8 cellular contexts compared by ENCODE assay signal in genomic region chr21:18499761-18500376, GRCh38.
A peak's percentile ranks its signal among the peaks of the same experiment; 100 is the strongest.
DNase-seq lines count a peak whose midpoint lies in the region; ATAC-seq and TF ChIP-seq lines count a peak whose summit lies in the region.

No MANE protein-coding gene starts in this region.

- H3K9ac ChIP-seq in SK-N-SH: no peak overlapping the region
- H3K9ac ChIP-seq in MM.1S (ENCODE audit: low read length): no peak overlapping the region

- POLR2A ChIA-PET in SK-N-SH (lab: Yijun Ruan, JAX): no interaction called here

- H3K27me3 ChIP-seq in SK-N-SH (ENCODE audit: insufficient read depth): no peaks in the 10 kb centered on the region
- H3K27me3 ChIP-seq in MM.1S (replicated peaks; ENCODE audit: insufficient read depth, low read length): no peaks in the 10 kb centered on the region
- no peaks in the 10 kb centered on the region for H3K27me3 ChIP-seq in psoas muscle (ENCODE audit: insufficient read depth in 3 of 3, low read length in 2 of 3)

- 25% methylated on average over 4 of the region's 4 CpGs for WGBS in SK-N-SH (ENCODE audit: low lambda C conversion rate)
- WGBS in psoas muscle, 3 donors: 30 to 36% (median 33%) methylated on average over 4 of the region's 4 CpGs

- H3K4me3 ChIP-seq in SK-N-SH (ENCODE audit: low read depth in 2 of 2, low read length in 1 of 2) (no peak overlapping the region; a peak in 1 of 4 replicates), MM.1S (ENCODE audit: low read length) (no peak overlapping the region), psoas muscle (no peak overlapping the region)

- no peak for TF ChIP-seq EP300 in SK-N-SH (IDR thresholded peaks at IDR 0.05; ENCODE audit: borderline replicate concordance in 1 of 2, low read depth in 1 of 2, low read length in 1 of 2)

- H3K27ac ChIP-seq in SK-N-SH (ENCODE audit: low read depth in 2 of 2, low read length in 1 of 2) (no peak overlapping the region), MM.1S (ENCODE audit: low read length) (no peak overlapping the region), VCaP (no peak overlapping the region), psoas muscle (no peak overlapping the region)

- no peaks in the 10 kb centered on the region for H3K9me3 ChIP-seq in SK-N-SH
- H3K9me3 ChIP-seq in MM.1S (replicated peaks; ENCODE audit: insufficient read depth, low read length): no peaks in the 10 kb centered on the region
- peaks cover 13% of the 10 kb centered on the region for H3K9me3 ChIP-seq in psoas muscle

- H3K4me2 ChIP-seq in SK-N-SH: no peak overlapping the region
- no peak overlapping the region for H3K4me2 ChIP-seq in MM.1S (ENCODE audit: low read depth, low read length)

- ATAC-seq in SK-N-SH treated with all-trans-retinoic acid at 6 μM for 48 hours (no peak), psoas muscle (no peak)

- H3K79me2 ChIP-seq in SK-N-SH (ENCODE audit: insufficient read depth): no peaks in the 10 kb centered on the region
- no peaks in the 10 kb centered on the region for H3K79me2 ChIP-seq in MM.1S (ENCODE audit: low read length)

- H3K4me1 ChIP-seq in SK-N-SH (ENCODE audit: control insufficient read depth in 1 of 2, insufficient read depth in 2 of 2, low read depth in 1 of 2, low read length in 1 of 2) (no peaks in the 10 kb centered on the region), MM.1S (ENCODE audit: low read length) (no peaks in the 10 kb centered on the region), psoas muscle (no peaks in the 10 kb centered on the region)

- peak; percentile 70 for TF ChIP-seq RAD21 in SK-N-SH (IDR thresholded peaks at IDR 0.05; ENCODE audit: low read length)

- H4K20me1 ChIP-seq in SK-N-SH (ENCODE audit: insufficient read depth): no peaks in the 10 kb centered on the region
- H4K20me1 ChIP-seq in MM.1S (ENCODE audit: insufficient read depth, low read length): no peaks in the 10 kb centered on the region

- H3F3A ChIP-seq in SK-N-SH (replicated peaks; ENCODE audit: insufficient read depth) (no peaks in the 10 kb centered on the region), MM.1S (ENCODE audit: insufficient read depth, low read length) (no peaks in the 10 kb centered on the region)

- CTCF ChIA-PET in SK-N-SH (lab: Yijun Ruan, JAX): interaction anchor here (0.7 to 1.8 kb wide), 17 partner anchors 9 to 496 kb away, joined by 3 to 17 read pairs (median 3); no protein-coding TSS in a partner anchor

- no peaks in the 10 kb centered on the region for H3K9me2 ChIP-seq in SK-N-SH
- H3K9me2 ChIP-seq in MM.1S (replicated peaks; ENCODE audit: insufficient read depth, low read length): no peaks in the 10 kb centered on the region

- H2AFZ ChIP-seq in SK-N-SH (ENCODE audit: low read depth) (no peak overlapping the region), MM.1S (ENCODE audit: low read length) (no peak overlapping the region)

- DNase-seq in SK-N-SH (peak; percentile 3), MM.1S (peak; percentile 73), fibroblast of the conjunctiva (ENCODE audit: low read depth) (peak; percentile 27), psoas muscle (no peak), HuH-7.5 (ENCODE audit: low spot score) (no peak)
- DNase-seq in activated effector memory CD4-positive, alpha-beta T cell treated with anti-CD3 and anti-CD28 coated beads, Interleukin-2, amount 50 U/mL, for 16 hours: no peak

- TF ChIP-seq CTCF in SK-N-SH (IDR thresholded peaks at IDR 0.05) (peak; percentile 95), MM.1S (IDR thresholded peaks at IDR 0.05; ENCODE audit: low read length) (peak; percentile 77), VCaP (conservative IDR thresholded peaks at IDR 0.05) (peak; percentile 98), psoas muscle (IDR thresholded peaks at IDR 0.05) (peak; percentile 43)

- H3K36me3 ChIP-seq in SK-N-SH (replicated peaks in 1 of 2; ENCODE audit: control insufficient read depth in 1 of 2, insufficient read depth in 2 of 2, low read length in 1 of 2) (no peaks in the 10 kb centered on the region), MM.1S (replicated peaks; ENCODE audit: insufficient read depth, low read length) (no peaks in the 10 kb centered on the region), psoas muscle (ENCODE audit: insufficient read depth in 1 of 2, low read depth in 1 of 2) (no peaks in the 10 kb centered on the region)

- intact Hi-C loops in psoas muscle (cut with DNase I): no loop called here

TF ChIP-seq in SK-N-SH, 30 proteins besides CTCF, POLR2A, EP300 and RAD21:
- no peak for TF ChIP-seq TAF1 (IDR thresholded peaks at IDR 0.05; ENCODE audit: borderline replicate concordance, low read depth, low read length)
- no peak for TF ChIP-seq YY1 (IDR thresholded peaks at IDR 0.05; ENCODE audit: low read depth)
- no peak for TF ChIP-seq TCF12 (IDR thresholded peaks at IDR 0.05)
- TF ChIP-seq TEAD4 (IDR thresholded peaks at IDR 0.05; ENCODE audit: borderline replicate concordance, insufficient read depth): no peak
- TF ChIP-seq USF2 (IDR thresholded peaks at IDR 0.05; ENCODE audit: borderline replicate concordance, low read depth, low read length): no peak

TF ChIP-seq in SK-N-SH treated with all-trans-retinoic acid at 6 μM for 48 hours, 23 proteins besides CTCF, POLR2A, EP300 and RAD21:
- TF ChIP-seq BACH2 (CRISPR knock-in tag; IDR thresholded peaks at IDR 0.05; ENCODE audit: borderline replicate concordance): no peak
- no peak for TF ChIP-seq CSRNP3 (CRISPR knock-in tag; IDR thresholded peaks at IDR 0.05)
TF ChIP-seq in SK-N-SH treated with all-trans-retinoic acid at 6 μM for 48 hours: peak in this region for 0.

Comparison
In these comparisons a context has a peak if more than half of its experiments do, and no peak if none do; other contexts are left out.
1. DNase-seq: peak in SK-N-SH (single experiment), MM.1S (single experiment) and fibroblast of the conjunctiva (single experiment); none in psoas muscle (0 of 2), activated effector memory CD4-positive, alpha-beta T cell treated with anti-CD3 and anti-CD28 coated beads, Interleukin-2, amount 50 U/mL, for 16 hours (single experiment) and HuH-7.5 (single experiment).
2. CTCF ChIP-seq: peak in every context shown above with its lines; median percentile 98 in VCaP; 95 in SK-N-SH; 77 in MM.1S; 43 in psoas muscle.